ENCODE assay signal across 8 cellular contexts in the genomic region with DNA sequence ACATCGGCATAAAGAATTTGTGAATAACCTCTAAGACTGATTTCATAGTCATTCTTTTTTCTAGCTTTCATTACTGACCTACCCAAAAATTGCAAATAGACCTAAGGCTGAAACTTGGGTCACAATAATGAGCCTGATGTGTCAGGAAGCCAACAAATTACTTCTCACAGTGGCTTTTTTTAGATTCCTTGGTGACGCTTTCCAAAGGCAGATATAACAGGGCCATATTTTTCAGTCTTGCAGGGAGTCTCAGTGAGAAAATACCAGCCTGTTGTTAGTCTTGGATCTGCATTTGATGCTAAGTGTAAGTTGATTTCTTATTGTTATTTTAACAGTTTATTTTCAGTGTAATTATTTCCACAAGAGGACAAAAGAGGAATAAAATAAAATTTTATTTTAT.
"Had no signal": no experiment of that assay in that cellular context is flagged by ENCODE, and none has a peak within 500 bp of the region (broad histone marks: within the 10 kb centered on the region; RNA-seq: fewer than 3 reads in every experiment).

No MANE protein-coding gene starts in this region.

- H3K36me3 ChIP-seq: HAP-1 had no signal

- H3K4me3 ChIP-seq: GM23248, HAP-1 had no signal

- H3K4me1 ChIP-seq: HAP-1 had no signal

- H3K27ac ChIP-seq: GM23248, HL-60 had no signal

- H3K9me3 ChIP-seq: HAP-1 had no signal

- ATAC-seq: HCT116, HepG2 had no signal

- H3K9ac ChIP-seq: GM23248 had no signal

- DNase-seq: GM23248, GOT3, H7, HFFc6 had no signal
